1 cellular context compared by ENCODE assay signal in the genomic region with DNA sequence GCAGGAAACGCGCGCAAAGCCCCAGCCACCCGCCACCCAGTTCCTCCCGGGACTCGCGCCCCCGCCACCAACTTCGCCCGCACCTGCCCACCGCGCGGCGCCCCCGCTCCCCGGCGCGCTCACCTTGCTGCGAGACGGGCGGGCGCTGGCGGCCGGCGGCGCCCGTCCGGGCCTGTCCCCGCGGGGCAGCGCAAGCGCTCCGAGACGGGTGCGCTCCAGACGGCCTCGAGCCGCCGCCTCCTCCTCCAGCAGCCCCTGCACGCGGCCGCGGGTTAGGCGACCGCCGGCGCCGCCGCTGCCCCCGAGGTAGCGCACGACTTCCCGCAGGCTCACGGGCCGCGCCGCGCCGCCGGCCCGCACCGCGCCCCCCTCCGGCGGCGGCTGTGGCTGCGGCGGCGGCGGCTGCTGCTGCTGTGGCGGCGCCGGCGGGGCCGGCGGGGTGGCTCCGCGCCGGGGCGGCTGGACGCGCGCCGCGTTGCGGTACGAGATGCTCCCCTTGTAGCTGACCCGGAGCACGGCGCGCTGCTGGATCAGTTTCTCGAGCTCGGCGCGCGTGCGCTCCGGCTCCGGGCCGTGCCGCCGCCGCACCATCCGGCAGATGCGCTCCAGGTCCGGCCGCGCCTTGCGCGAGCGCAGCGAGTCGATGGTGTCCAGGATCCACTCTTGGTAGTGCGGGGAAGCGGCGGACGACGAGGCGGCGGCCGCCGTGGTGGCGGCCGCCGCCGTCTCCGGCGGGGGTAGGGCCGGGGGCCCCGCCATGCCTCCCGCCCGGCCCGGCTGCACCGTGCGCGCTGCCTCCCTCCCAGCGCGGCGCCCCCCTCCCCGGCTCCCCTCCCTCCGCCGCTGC.
TF ChIP-seq lines count a peak whose summit lies in the region.

No MANE protein-coding gene starts in this region.

TF ChIP-seq in K562, 482 proteins besides CTCF, POLR2A, EP300 and RAD21 (continued from another document and continues in another):
- TF ChIP-seq, protein P1, sequence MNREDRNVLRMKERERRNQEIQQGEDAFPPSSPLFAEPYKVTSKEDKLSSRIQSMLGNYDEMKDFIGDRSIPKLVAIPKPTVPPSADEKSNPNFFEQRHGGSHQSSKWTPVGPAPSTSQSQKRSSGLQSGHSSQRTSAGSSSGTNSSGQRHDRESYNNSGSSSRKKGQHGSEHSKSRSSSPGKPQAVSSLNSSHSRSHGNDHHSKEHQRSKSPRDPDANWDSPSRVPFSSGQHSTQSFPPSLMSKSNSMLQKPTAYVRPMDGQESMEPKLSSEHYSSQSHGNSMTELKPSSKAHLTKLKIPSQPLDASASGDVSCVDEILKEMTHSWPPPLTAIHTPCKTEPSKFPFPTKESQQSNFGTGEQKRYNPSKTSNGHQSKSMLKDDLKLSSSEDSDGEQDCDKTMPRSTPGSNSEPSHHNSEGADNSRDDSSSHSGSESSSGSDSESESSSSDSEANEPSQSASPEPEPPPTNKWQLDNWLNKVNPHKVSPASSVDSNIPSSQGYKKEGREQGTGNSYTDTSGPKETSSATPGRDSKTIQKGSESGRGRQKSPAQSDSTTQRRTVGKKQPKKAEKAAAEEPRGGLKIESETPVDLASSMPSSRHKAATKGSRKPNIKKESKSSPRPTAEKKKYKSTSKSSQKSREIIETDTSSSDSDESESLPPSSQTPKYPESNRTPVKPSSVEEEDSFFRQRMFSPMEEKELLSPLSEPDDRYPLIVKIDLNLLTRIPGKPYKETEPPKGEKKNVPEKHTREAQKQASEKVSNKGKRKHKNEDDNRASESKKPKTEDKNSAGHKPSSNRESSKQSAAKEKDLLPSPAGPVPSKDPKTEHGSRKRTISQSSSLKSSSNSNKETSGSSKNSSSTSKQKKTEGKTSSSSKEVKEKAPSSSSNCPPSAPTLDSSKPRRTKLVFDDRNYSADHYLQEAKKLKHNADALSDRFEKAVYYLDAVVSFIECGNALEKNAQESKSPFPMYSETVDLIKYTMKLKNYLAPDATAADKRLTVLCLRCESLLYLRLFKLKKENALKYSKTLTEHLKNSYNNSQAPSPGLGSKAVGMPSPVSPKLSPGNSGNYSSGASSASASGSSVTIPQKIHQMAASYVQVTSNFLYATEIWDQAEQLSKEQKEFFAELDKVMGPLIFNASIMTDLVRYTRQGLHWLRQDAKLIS (CRISPR knock-in tag; IDR thresholded peaks at IDR 0.05) = no peak
- TF ChIP-seq, protein P2, sequence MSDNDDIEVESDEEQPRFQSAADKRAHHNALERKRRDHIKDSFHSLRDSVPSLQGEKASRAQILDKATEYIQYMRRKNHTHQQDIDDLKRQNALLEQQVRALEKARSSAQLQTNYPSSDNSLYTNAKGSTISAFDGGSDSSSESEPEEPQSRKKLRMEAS (CRISPR knock-in tag; IDR thresholded peaks at IDR 0.05) = no peak
- TF ChIP-seq, protein P3, sequence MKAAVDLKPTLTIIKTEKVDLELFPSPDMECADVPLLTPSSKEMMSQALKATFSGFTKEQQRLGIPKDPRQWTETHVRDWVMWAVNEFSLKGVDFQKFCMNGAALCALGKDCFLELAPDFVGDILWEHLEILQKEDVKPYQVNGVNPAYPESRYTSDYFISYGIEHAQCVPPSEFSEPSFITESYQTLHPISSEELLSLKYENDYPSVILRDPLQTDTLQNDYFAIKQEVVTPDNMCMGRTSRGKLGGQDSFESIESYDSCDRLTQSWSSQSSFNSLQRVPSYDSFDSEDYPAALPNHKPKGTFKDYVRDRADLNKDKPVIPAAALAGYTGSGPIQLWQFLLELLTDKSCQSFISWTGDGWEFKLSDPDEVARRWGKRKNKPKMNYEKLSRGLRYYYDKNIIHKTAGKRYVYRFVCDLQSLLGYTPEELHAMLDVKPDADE (conservative IDR thresholded peaks at IDR 0.05; ENCODE audit: control insufficient read depth, low read depth, low read length) = no peak; the same call in 1 of the 2 replicates
- TF ChIP-seq, protein P4, sequence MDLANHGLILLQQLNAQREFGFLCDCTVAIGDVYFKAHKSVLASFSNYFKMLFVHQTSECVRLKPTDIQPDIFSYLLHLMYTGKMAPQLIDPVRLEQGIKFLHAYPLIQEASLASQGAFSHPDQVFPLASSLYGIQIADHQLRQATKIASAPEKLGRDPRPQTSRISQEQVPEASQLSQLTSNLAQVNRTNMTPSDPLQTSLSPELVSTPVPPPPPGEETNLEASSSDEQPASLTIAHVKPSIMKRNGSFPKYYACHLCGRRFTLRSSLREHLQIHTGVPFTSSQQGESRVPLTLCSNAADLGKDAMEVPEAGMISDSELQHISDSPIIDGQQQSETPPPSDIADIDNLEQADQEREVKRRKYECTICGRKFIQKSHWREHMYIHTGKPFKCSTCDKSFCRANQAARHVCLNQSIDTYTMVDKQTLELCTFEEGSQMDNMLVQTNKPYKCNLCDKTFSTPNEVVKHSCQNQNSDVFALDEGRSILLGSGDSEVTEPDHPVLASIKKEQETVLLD (IDR thresholded peaks at IDR 0.05) = 0 out of 2 replicates have a peak, but pooled peaks have one; percentile 4
- TF ChIP-seq ZNF57 (CRISPR knock-in tag; IDR thresholded peaks at IDR 0.05) (no peak), JUND (IDR thresholded peaks at IDR 0.05; ENCODE audit: borderline replicate concordance, low read depth, low read length) (no peak), JUND (tag; IDR thresholded peaks at IDR 0.05; ENCODE audit: borderline replicate concordance, low read depth, low read length) (no peak), ZNF316 (IDR thresholded peaks at IDR 0.05) (no peak), TAL1 (IDR thresholded peaks at IDR 0.05) (no peak), BRF1 (IDR thresholded peaks at IDR 0.05; ENCODE audit: borderline replicate concordance, extremely low read depth, insufficient read length) (no peak), SIN3A (IDR thresholded peaks at IDR 0.05; ENCODE audit: borderline replicate concordance in 2 of 2, control insufficient read depth in 1 of 2, low read depth in 2 of 2, low read length in 2 of 2) (no peak; a peak in 1 of 4 replicates), ZNF561 (CRISPR knock-in tag; conservative IDR thresholded peaks at IDR 0.05) (no peak), CEBPB (tag; IDR thresholded peaks at IDR 0.05) (no peak), YY1 (IDR thresholded peaks at IDR 0.05; ENCODE audit: borderline replicate concordance in 1 of 3, control insufficient read depth in 1 of 3, extremely low read depth in 1 of 3, insufficient read depth in 3 of 3, insufficient read length in 1 of 3, insufficient replicate concordance in 2 of 3, low read depth in 1 of 3, low read length in 2 of 3) (peak in 2 of 3 experiments; percentile 4 to 21), RFX7 (CRISPR knock-in tag; IDR thresholded peaks at IDR 0.05) (no peak), MTA2 (IDR thresholded peaks at IDR 0.05; ENCODE audit: low read depth) (no peak), MYNN (IDR thresholded peaks at IDR 0.05) (no peak), MYNN (CRISPR knock-in tag; IDR thresholded peaks at IDR 0.05) (no peak), HNRNPK (IDR thresholded peaks at IDR 0.05; ENCODE audit: low read depth, low read length, poor library complexity, severe bottlenecking) (no peak), L3MBTL2 (IDR thresholded peaks at IDR 0.05) (peak; percentile 47; the same call in 1 of the 2 replicates), BHLHE40 (IDR thresholded peaks at IDR 0.05; ENCODE audit: low read length) (peak; percentile 34; the same call in 1 of the 2 replicates), HMG20B (CRISPR knock-in tag; IDR thresholded peaks at IDR 0.05) (no peak), ZBTB1 (CRISPR knock-in tag; IDR thresholded peaks at IDR 0.05; ENCODE audit: borderline replicate concordance, low read depth) (peak; percentile 93), ZBTB17 (CRISPR knock-in tag; IDR thresholded peaks at IDR 0.05) (no peak), SMARCC2 (IDR thresholded peaks at IDR 0.05; ENCODE audit: low read depth) (no peak), SREBF1 (IDR thresholded peaks at IDR 0.05; ENCODE audit: borderline replicate concordance, low read depth, low read length) (no peak), ZC3H11A (IDR thresholded peaks at IDR 0.05; ENCODE audit: low read depth, low read length) (no peak), RBFOX2 (IDR thresholded peaks at IDR 0.05; ENCODE audit: low read depth, low read length) (peak; percentile 63), ZNF121 (CRISPR knock-in tag; conservative IDR thresholded peaks at IDR 0.05) (no peak), EP400 (IDR thresholded peaks at IDR 0.05) (no peak), MAFF (IDR thresholded peaks at IDR 0.05; ENCODE audit: low read length) (no peak), SMARCA5 (IDR thresholded peaks at IDR 0.05) (no peak)
- TF ChIP-seq, protein P5, sequence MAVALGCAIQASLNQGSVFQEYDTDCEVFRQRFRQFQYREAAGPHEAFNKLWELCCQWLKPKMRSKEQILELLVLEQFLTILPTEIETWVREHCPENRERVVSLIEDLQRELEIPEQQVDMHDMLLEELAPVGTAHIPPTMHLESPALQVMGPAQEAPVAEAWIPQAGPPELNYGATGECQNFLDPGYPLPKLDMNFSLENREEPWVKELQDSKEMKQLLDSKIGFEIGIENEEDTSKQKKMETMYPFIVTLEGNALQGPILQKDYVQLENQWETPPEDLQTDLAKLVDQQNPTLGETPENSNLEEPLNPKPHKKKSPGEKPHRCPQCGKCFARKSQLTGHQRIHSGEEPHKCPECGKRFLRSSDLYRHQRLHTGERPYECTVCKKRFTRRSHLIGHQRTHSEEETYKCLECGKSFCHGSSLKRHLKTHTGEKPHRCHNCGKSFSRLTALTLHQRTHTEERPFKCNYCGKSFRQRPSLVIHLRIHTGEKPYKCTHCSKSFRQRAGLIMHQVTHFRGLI (CRISPR knock-in tag; IDR thresholded peaks at IDR 0.05) = no peak
- TF ChIP-seq, protein P6, sequence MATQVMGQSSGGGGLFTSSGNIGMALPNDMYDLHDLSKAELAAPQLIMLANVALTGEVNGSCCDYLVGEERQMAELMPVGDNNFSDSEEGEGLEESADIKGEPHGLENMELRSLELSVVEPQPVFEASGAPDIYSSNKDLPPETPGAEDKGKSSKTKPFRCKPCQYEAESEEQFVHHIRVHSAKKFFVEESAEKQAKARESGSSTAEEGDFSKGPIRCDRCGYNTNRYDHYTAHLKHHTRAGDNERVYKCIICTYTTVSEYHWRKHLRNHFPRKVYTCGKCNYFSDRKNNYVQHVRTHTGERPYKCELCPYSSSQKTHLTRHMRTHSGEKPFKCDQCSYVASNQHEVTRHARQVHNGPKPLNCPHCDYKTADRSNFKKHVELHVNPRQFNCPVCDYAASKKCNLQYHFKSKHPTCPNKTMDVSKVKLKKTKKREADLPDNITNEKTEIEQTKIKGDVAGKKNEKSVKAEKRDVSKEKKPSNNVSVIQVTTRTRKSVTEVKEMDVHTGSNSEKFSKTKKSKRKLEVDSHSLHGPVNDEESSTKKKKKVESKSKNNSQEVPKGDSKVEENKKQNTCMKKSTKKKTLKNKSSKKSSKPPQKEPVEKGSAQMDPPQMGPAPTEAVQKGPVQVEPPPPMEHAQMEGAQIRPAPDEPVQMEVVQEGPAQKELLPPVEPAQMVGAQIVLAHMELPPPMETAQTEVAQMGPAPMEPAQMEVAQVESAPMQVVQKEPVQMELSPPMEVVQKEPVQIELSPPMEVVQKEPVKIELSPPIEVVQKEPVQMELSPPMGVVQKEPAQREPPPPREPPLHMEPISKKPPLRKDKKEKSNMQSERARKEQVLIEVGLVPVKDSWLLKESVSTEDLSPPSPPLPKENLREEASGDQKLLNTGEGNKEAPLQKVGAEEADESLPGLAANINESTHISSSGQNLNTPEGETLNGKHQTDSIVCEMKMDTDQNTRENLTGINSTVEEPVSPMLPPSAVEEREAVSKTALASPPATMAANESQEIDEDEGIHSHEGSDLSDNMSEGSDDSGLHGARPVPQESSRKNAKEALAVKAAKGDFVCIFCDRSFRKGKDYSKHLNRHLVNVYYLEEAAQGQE (CRISPR knock-in tag; IDR thresholded peaks at IDR 0.05; ENCODE audit: low read depth) = no peak
- TF ChIP-seq, protein P7, sequence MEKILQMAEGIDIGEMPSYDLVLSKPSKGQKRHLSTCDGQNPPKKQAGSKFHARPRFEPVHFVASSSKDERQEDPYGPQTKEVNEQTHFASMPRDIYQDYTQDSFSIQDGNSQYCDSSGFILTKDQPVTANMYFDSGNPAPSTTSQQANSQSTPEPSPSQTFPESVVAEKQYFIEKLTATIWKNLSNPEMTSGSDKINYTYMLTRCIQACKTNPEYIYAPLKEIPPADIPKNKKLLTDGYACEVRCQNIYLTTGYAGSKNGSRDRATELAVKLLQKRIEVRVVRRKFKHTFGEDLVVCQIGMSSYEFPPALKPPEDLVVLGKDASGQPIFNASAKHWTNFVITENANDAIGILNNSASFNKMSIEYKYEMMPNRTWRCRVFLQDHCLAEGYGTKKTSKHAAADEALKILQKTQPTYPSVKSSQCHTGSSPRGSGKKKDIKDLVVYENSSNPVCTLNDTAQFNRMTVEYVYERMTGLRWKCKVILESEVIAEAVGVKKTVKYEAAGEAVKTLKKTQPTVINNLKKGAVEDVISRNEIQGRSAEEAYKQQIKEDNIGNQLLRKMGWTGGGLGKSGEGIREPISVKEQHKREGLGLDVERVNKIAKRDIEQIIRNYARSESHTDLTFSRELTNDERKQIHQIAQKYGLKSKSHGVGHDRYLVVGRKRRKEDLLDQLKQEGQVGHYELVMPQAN (IDR thresholded peaks at IDR 0.05; ENCODE audit: borderline replicate concordance) = no peak
- TF ChIP-seq, protein P8, sequence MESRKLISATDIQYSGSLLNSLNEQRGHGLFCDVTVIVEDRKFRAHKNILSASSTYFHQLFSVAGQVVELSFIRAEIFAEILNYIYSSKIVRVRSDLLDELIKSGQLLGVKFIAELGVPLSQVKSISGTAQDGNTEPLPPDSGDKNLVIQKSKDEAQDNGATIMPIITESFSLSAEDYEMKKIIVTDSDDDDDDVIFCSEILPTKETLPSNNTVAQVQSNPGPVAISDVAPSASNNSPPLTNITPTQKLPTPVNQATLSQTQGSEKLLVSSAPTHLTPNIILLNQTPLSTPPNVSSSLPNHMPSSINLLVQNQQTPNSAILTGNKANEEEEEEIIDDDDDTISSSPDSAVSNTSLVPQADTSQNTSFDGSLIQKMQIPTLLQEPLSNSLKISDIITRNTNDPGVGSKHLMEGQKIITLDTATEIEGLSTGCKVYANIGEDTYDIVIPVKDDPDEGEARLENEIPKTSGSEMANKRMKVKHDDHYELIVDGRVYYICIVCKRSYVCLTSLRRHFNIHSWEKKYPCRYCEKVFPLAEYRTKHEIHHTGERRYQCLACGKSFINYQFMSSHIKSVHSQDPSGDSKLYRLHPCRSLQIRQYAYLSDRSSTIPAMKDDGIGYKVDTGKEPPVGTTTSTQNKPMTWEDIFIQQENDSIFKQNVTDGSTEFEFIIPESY (CRISPR knock-in tag; IDR thresholded peaks at IDR 0.05) = no peak
- TF ChIP-seq, protein P9, sequence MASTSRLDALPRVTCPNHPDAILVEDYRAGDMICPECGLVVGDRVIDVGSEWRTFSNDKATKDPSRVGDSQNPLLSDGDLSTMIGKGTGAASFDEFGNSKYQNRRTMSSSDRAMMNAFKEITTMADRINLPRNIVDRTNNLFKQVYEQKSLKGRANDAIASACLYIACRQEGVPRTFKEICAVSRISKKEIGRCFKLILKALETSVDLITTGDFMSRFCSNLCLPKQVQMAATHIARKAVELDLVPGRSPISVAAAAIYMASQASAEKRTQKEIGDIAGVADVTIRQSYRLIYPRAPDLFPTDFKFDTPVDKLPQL (IDR thresholded peaks at IDR 0.05; ENCODE audit: extremely low read depth, insufficient read length) = no peak
